ENCODE assay signal across 7 cellular contexts in genomic region chr13:107867701-107868661, GRCh38.
DNase-seq lines count a peak whose midpoint lies in the region; FAIRE-seq and TF ChIP-seq lines count a peak whose summit lies in the region.

No MANE protein-coding gene starts in this region.

- POLR2A ChIA-PET in GM10248 (lab: Yijun Ruan, JAX), result interaction anchor here (0.7 kb wide), 1 partner anchor 1204 kb away, joined by 6 read pairs; no protein-coding TSS in a partner anchor

- H3K9ac ChIP-seq in iPS-18a (ENCODE audit: low read length), result no peak overlapping the region

- H3K27me3 ChIP-seq in iPS-18a (ENCODE audit: control insufficient read depth, insufficient read depth, low read length) (peaks cover 60% of the 10 kb centered on the region), small intestine (ENCODE audit: control insufficient read depth in 2 of 2, insufficient read depth in 2 of 2, low read length in 2 of 2) (peaks cover 6 to 20% of the 10 kb centered on the region in 2 donors)

- 2 to 4% (median 3%) methylated on average over 80 to 81 of the region's 81 CpGs for WGBS in small intestine, 3 donors

- peak; percentile 8 for TF ChIP-seq CTCF in GM10248 (IDR thresholded peaks at IDR 0.05; ENCODE audit: control extremely low read depth, extremely low read depth, low read depth, missing control alignments)

- no peak for FAIRE-seq in small intestine (lab: Jason Lieb, UNC)

- H3K4me1 ChIP-seq in iPS-18a (ENCODE audit: control insufficient read depth, low read depth, low read length), result peaks cover 4% of the 10 kb centered on the region
- H3K4me1 ChIP-seq in small intestine (ENCODE audit: control insufficient read depth in 2 of 2, insufficient read depth in 1 of 2, low read depth in 1 of 2, low read length in 1 of 2), result no peaks in the 10 kb centered on the region

- H3K27ac ChIP-seq in iPS-18a (ENCODE audit: low read length) (no peak overlapping the region), small intestine (ENCODE audit: low read depth in 1 of 2, low read length in 1 of 2) (peak overlapping the region in 1 of 2 donors; percentile 16)

- CTCF ChIA-PET in GM10248 (lab: Yijun Ruan, JAX), result no interaction called here

- H3K4me3 ChIP-seq in iPS-18a (ENCODE audit: low read length) (peak overlapping the region; percentile 91), small intestine (ENCODE audit: low read depth in 1 of 2, low read length in 2 of 2) (peak overlapping the region; percentile 1 to 22)

- H3K36me3 ChIP-seq in iPS-18a (ENCODE audit: control insufficient read depth, low read depth, low read length), result no peaks in the 10 kb centered on the region
- no peaks in the 10 kb centered on the region for H3K36me3 ChIP-seq in small intestine (ENCODE audit: control insufficient read depth in 2 of 2, insufficient read depth in 2 of 2, low read length in 2 of 2)

- no peaks in the 10 kb centered on the region for H3K9me3 ChIP-seq in iPS-18a (ENCODE audit: control insufficient read depth, low read depth, low read length)
- no peaks in the 10 kb centered on the region for H3K9me3 ChIP-seq in small intestine (ENCODE audit: control insufficient read depth, low read depth)

- DNase-seq in GM10248 (ENCODE audit: extremely low spot score) (no peak), NCI-H2081 treated with DMSO at 0.1 percent for 48 hours (lab: John Stamatoyannopoulos, UW) (peak; percentile 31), amygdala (lab: John Stamatoyannopoulos, UW) (peak in 49 of 56 donors; percentile 5 to 73 (median 33)), small intestine (no peak), CD1c-positive myeloid dendritic cell (ENCODE audit: extremely low spot score) (no peak), T1000 (lab: John Stamatoyannopoulos, UW) (no peak)

Comparison
In these comparisons a context has a peak if more than half of its experiments do, and no peak if none do; other contexts are left out.
1. DNase-seq: peak in NCI-H2081 treated with DMSO at 0.1 percent for 48 hours (single experiment) and amygdala (49 of 56); none in GM10248 (single experiment), small intestine (single experiment), CD1c-positive myeloid dendritic cell (single experiment) and T1000 (single experiment).